In the genomic region with DNA sequence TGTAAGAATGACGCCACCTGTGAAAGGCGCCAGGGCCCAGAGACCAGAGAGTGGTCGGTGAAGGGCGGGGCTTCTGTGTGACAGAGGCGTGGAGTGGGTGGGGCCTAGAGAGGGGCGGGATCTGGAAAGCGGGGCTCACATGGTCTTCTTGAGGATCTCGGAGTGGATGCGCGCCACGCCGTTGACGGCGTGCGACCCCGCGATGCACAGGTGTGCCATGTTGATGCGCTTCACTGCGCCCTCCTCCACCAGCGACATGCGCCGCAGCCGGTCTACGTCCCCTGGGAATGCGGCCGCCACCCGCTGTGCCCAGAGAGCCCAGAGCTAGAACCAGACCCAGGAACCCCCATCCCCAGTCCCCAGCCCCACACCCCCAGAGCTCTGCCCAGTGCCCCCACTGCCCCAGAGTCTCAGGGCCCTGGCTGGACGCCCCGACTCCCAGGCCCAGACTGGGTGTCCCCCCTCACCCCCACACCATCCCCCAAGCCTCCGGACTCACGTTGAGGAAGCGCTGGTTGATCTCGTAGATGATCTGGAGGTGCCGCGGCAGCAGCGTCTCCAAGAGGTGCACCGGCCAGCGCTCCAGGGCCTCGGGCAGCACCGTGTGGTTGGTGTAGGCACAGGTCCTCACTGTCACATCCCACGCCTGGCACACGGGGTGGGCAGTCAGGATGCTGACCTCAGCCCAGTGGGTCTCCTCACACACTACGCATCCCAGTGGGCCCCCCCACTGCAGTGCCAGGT, we compare ENCODE assay signal across 11 cellular contexts. TPM values are rescaled to one million over a fixed set of nuclear protein-coding genes. Genes with fewer than 3 reads are reported as not detected.
"Had no signal": no experiment of that assay in that cellular context is flagged by ENCODE, and none has a peak within 500 bp of the region (broad histone marks: within the 10 kb centered on the region; RNA-seq: fewer than 3 reads in every experiment).

No MANE protein-coding gene starts in this region.

- H3K27ac ChIP-seq: esophagus squamous epithelium, heart right ventricle, neural progenitor cell, parathyroid adenoma, testis had no signal

- H3K4me1 ChIP-seq: neural progenitor cell, parathyroid adenoma had no signal

- H3K9ac ChIP-seq: neural progenitor cell, parathyroid adenoma, SK-N-SH had no signal

- ATAC-seq: heart right ventricle, right cardiac atrium had no signal

- FAIRE-seq: astrocyte had no signal

- H3K9me3 ChIP-seq: esophagus squamous epithelium, heart right ventricle, SK-N-SH, testis had no signal

- H2AFZ ChIP-seq: neural progenitor cell, parathyroid adenoma had no signal

- H3K27me3 ChIP-seq: esophagus squamous epithelium, heart right ventricle, neural progenitor cell, testis had no signal

- H3K36me3 ChIP-seq: esophagus squamous epithelium, neural progenitor cell had no signal

- H3K4me3 ChIP-seq: esophagus squamous epithelium, heart right ventricle, neural progenitor cell, testis had no signal

- H3K4me2 ChIP-seq: neural progenitor cell, SK-N-SH had no signal

- H3K79me2 ChIP-seq: parathyroid adenoma had no signal

- H3K9me2 ChIP-seq: SK-N-SH had no signal

- DNase-seq: activated CD4-positive, alpha-beta T cell treated with anti-CD3 and anti-CD28 coated beads, Interleukin-2, amount 50 U/mL, for 4 hours; esophagus squamous epithelium; foreskin fibroblast; heart right ventricle; SK-N-SH had no signal

RNA-seq across cellular contexts. Expression of gene NRXN2, which starts 30.6 kb away (rescaled TPM):
- total RNA-seq: kidney epithelial cell had no signal
